ENCODE assay signal across 8 cellular contexts in the genomic region with DNA sequence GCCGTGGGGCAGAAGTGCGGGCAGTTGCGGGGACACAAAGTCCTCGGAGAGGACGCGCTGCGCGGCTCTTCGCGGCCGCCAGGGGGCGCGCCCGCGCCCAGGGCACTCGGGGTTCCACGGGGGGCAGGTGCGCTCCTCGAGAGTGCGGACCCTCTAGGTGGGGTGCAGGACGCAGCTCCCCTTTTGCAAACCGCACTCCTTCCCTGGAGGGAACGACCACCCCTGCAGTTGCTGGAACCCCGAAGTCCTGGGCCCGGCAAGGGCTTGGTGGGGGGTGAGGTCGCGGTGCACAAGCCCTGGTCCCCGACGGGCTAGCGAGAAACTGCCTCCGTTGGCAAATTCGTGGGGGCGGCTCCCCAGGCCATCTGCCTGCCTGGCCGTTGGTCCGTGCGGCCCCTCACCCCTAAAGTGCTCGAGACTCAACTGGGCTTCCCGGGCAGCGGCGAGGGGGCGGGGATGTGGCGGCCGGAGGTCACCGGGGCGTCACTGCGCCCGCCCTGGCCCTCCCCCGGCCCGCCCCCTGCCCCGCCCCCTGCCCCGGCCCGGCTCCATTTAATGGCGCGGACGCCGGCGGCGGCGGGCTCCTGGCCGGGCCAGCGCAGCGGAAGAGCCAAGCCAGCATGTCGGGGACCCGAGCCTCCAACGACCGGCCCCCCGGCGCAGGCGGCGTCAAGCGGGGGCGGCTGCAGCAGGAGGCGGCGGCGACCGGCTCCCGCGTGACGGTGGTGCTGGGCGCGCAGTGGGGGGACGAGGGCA. TPM values are rescaled to one million over a fixed set of nuclear protein-coding genes. Genes with fewer than 3 reads are reported as not detected.
DNase-seq lines count a peak whose midpoint lies in the region; ATAC-seq and TF ChIP-seq lines count a peak whose summit lies in the region.

A gene (plus strand): TSS at position 579 of the 756 bp plus-strand sequence. CDS start 42 bp downstream, at position 621.

- peak within 1 kb of the TSS; percentile 91 for H3K4me2 ChIP-seq in mesenchymal stem cell (ENCODE audit: low read length, poor library complexity, severe bottlenecking)

- peaks cover 3% of the 10 kb centered on the region for H3K79me1 ChIP-seq in mesenchymal stem cell (replicated peaks; ENCODE audit: low read length, poor library complexity, severe bottlenecking)

- peak within 1 kb of the TSS; percentile 76 to 79 for H3K4me3 ChIP-seq in mesenchymal stem cell (ENCODE audit: insufficient read depth in 1 of 2, low read depth in 1 of 2, low read length in 2 of 2)

- H4K91ac ChIP-seq in mesenchymal stem cell (ENCODE audit: low read length): peak within 1 kb of the TSS; percentile 88

- H3K14ac ChIP-seq in mesenchymal stem cell (ENCODE audit: low read length in 2 of 2): peak within 1 kb of the TSS in 1 of 2 experiments; percentile 95

- WGBS in mesenchymal stem cell: 2% methylated on average over 30 of the region's 82 CpGs

- H4K8ac ChIP-seq in mesenchymal stem cell (ENCODE audit: low read length): peak within 1 kb of the TSS; percentile 76

- H3K9me3 ChIP-seq in CD4-positive, alpha-beta T cell (ENCODE audit: control insufficient read depth, low read length): no peaks in the 10 kb centered on the region
- no peaks in the 10 kb centered on the region for H3K9me3 ChIP-seq in mesenchymal stem cell (ENCODE audit: control insufficient read depth, low read length)

- no peak within 1 kb of the TSS for H2BK5ac ChIP-seq in mesenchymal stem cell (ENCODE audit: low read depth, low read length, poor library complexity, severe bottlenecking)

- no peak within 1 kb of the TSS for H3K27ac Mint-ChIP-seq in CD4-positive, alpha-beta T cell

- ATAC-seq in CD4-positive, alpha-beta T cell (ENCODE audit: poor library complexity): peak; percentile 79
- ATAC-seq in GM19455 (IDR thresholded peaks at IDR 0.05; ENCODE audit: unreplicated experiment) (peak; percentile 58), HG03565 (IDR thresholded peaks at IDR 0.05; ENCODE audit: unreplicated experiment) (no peak)

- no peaks in the 10 kb centered on the region for H3K9me3 Mint-ChIP-seq in CD4-positive, alpha-beta T cell

- CTCF ChIA-PET in CD4-positive, alpha-beta T cell (lab: Charles Lee): interaction anchor here (1.5 to 2.2 kb wide), 2 partner anchors 15 to 45 kb away, joined by 3 to 5 read pairs; no protein-coding TSS in a partner anchor

- H3K4me1 Mint-ChIP-seq in CD4-positive, alpha-beta T cell (ENCODE audit: low read depth): no peaks in the 10 kb centered on the region

- H3K27me3 ChIP-seq in CD4-positive, alpha-beta T cell (ENCODE audit: control insufficient read depth, insufficient read depth, low read length): no peaks in the 10 kb centered on the region
- peaks cover 14 to 30% of the 10 kb centered on the region in 2 experiments for H3K27me3 ChIP-seq in mesenchymal stem cell (ENCODE audit: control insufficient read depth in 1 of 2, insufficient read depth in 1 of 2, low read length in 2 of 2)

- peaks cover 23 to 33% of the 10 kb centered on the region in 2 experiments for H3K36me3 ChIP-seq in mesenchymal stem cell (ENCODE audit: control insufficient read depth in 1 of 2, insufficient read depth in 2 of 2, low read depth in 1 of 2, low read length in 2 of 2)

- H3K18ac ChIP-seq in mesenchymal stem cell (ENCODE audit: low read depth in 1 of 2, low read length in 2 of 2): peak within 1 kb of the TSS; percentile 90 to 93

- POLR2A ChIA-PET in CD4-positive, alpha-beta T cell (lab: Charles Lee): interaction anchor here (1.3 to 1.9 kb wide), 3 partner anchors 29 to 77 kb away, joined by 3 to 8 read pairs (median 4); a partner anchor contains a TSS

- peak within 1 kb of the TSS; percentile 74 for H2BK120ac ChIP-seq in mesenchymal stem cell (ENCODE audit: low read depth, low read length)

- H3K9ac ChIP-seq in mesenchymal stem cell (ENCODE audit: low read length): peak within 1 kb of the TSS; percentile 64

- H2BK12ac ChIP-seq in mesenchymal stem cell (ENCODE audit: low read length in 2 of 2): peak within 1 kb of the TSS; percentile 11 to 76

- peak within 1 kb of the TSS; percentile 67 to 79 for H3K4ac ChIP-seq in mesenchymal stem cell (ENCODE audit: low read depth in 1 of 2, low read length in 2 of 2)

- H3K36me3 Mint-ChIP-seq in CD4-positive, alpha-beta T cell (ENCODE audit: low read depth): no peaks in the 10 kb centered on the region

- intact Hi-C loops in CD4-positive, alpha-beta T cell (cut with DNase I, micrococcal nuclease): loop anchor here (1.0 to 2.0 kb wide), 3 partner anchors 28 to 71 kb away; a partner anchor contains a TSS

- peak within 1 kb of the TSS; percentile 47 for H2AFZ ChIP-seq in mesenchymal stem cell (ENCODE audit: low read depth, low read length)

- H3K27ac ChIP-seq in CD4-positive, alpha-beta T cell (ENCODE audit: low read depth, low read length): no peak within 1 kb of the TSS
- H3K27ac ChIP-seq in mesenchymal stem cell (ENCODE audit: low read length, poor library complexity, severe bottlenecking): no peak within 1 kb of the TSS

- no peak within 1 kb of the TSS for H2AK5ac ChIP-seq in mesenchymal stem cell (ENCODE audit: low read length, severe bottlenecking)

- TF ChIP-seq CTCF in CD4-positive, alpha-beta T cell (IDR thresholded peaks at IDR 0.05): peak; percentile 96

- DNase-seq in CD4-positive, alpha-beta T cell: peak; percentile 31 to 68 (median 46)
- DNase-seq in MV-4-11 (lab: John Stamatoyannopoulos, UW): peak; percentile 33
- peak; percentile 57 for DNase-seq in activated CD4-positive, alpha-beta T cell treated with anti-CD3 and anti-CD28 coated beads, Interleukin-2, amount 50 U/mL, for 1 hour
- DNase-seq in effector CD4-positive, alpha-beta T cell: peak; percentile 44
- peak; percentile 67 for DNase-seq in mesenchymal stem cell
- peak; percentile 32 to 35 for DNase-seq in stimulated activated CD8-positive, alpha-beta memory T cell treated with anti-CD3 and anti-CD28 coated beads, Interleukin-2, amount 100 ng/mL, for 1 hour (ENCODE audit: low read depth in 2 of 2)

- peak within 1 kb of the TSS in 1 of 2 experiments; percentile 64 for H3K23ac ChIP-seq in mesenchymal stem cell (ENCODE audit: low read length in 2 of 2)

- H3K27me3 Mint-ChIP-seq in CD4-positive, alpha-beta T cell: no peaks in the 10 kb centered on the region

- H3K4me3 Mint-ChIP-seq in CD4-positive, alpha-beta T cell: peak within 1 kb of the TSS; percentile 70

- peak within 1 kb of the TSS; percentile 85 for H2BK15ac ChIP-seq in mesenchymal stem cell (ENCODE audit: low read depth, poor library complexity, severe bottlenecking)

- H3K4me1 ChIP-seq in mesenchymal stem cell (ENCODE audit: control insufficient read depth, insufficient read depth, low read depth, low read length): peaks cover 48% of the 10 kb centered on the region

RNA-seq across cellular contexts. Expression of the gene that starts here (rescaled TPM):
- 1 to 10 TPM; 2.0 to 2.7 TPM for total RNA-seq in CD4-positive, alpha-beta T cell
- polyA plus RNA-seq in mesenchymal stem cell (2013, experiment 1 of 2): 5.2 TPM
- polyA plus RNA-seq in mesenchymal stem cell (2013, experiment 2 of 2): 4.8 TPM
